Comparison of ENCODE assay signal across 8 cellular contexts in the genomic region with DNA sequence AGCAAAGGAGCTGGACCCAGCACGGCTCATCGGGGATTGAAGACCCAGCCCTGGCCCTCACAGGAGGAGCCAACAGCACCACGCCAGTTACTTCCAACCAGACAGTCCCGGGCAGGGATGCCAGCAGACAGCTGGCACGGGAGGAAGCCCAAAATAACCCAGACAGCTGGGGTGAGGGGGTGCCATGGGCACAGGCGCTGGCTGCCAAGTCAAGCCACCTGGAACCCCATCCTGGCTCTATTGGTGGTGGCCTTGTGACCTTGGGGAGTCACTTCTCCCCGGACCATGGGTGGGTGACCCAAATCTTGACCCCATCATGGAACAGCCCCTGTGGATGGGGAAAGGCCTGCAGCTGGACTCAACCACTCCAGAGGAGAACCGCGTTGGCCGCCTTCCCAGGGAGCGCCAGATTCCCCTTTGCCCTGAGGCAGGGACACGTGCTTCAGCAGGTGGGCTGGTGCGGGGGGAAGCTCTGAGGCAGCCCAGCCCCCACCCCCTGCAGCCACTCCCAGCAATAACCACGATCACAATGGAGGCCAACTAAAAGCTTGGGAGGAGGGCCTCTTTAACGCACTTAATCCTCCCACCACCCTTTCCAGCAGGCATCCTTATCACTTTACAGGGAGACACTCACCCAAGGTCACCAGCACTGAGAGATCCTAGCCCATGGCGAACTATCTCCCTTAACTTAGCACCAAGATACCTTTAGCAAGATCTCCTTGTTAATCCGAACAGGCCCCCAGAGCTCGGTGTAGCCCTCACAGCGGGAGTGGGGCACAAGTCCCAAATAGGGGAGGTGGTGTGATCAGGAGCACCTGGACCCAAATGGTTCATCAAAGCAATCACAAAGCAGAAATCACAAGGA. TPM values are rescaled to one million over a fixed set of nuclear protein-coding genes. Genes with fewer than 3 reads are reported as not detected.
DNase-seq lines count a peak whose midpoint lies in the region; ATAC-seq and TF ChIP-seq lines count a peak whose summit lies in the region.

No MANE protein-coding gene starts in this region.

- H3K27ac ChIP-seq in right lobe of liver (peak overlapping the region; percentile 56 to 100 (median 100)), substantia nigra (ENCODE audit: low read depth, low read length, poor library complexity, severe bottlenecking) (peak overlapping the region; percentile 75)

- H3K4me1 ChIP-seq in right lobe of liver, result peaks cover 0 to 56% (median 13%) of the 10 kb centered on the region in 4 donors

- peak; percentile 74 for DNase-seq in DMS53 (lab: John Stamatoyannopoulos, UW)
- DNase-seq in DMS53 treated with DMSO at 0.1 percent for 48 hours (lab: John Stamatoyannopoulos, UW; ENCODE audit: unreplicated experiment), result no peak
- DNase-seq in NCI-H82 treated with DMSO at 0.1 percent for 48 hours (lab: John Stamatoyannopoulos, UW; ENCODE audit: unreplicated experiment), result peak; percentile 92
- DNase-seq in chondrocyte (ENCODE audit: low spot score), result no peak
- peak; percentile 90 to 94 (median 94) for DNase-seq in right lobe of liver
- peak in 44 of 49 donors; percentile 16 to 95 (median 53) for DNase-seq in substantia nigra (lab: John Stamatoyannopoulos, UW)
- DNase-seq in stimulated activated CD4-positive, alpha-beta T cell treated with anti-CD3 and anti-CD28 coated beads, Interleukin-4, amount 100 ng/mL, for 1 hour, result no peak

- TF ChIP-seq CTCF in chondrocyte (IDR thresholded peaks at IDR 0.05) (no peak), right lobe of liver (IDR thresholded peaks at IDR 0.05) (no peak)

- H3K36me3 ChIP-seq in right lobe of liver, result peaks cover 0 to 4% (median 0%) of the 10 kb centered on the region in 4 donors

- no peaks in the 10 kb centered on the region for H3K9me3 Mint-ChIP-seq in chondrocyte (ENCODE audit: low read depth)

- 42% methylated on average over 6 of the region's 19 CpGs for WGBS in right lobe of liver (ENCODE audit: insufficient coverage, low coverage, low lambda C conversion rate, missing lambda C conversion rate)

- no peak for TF ChIP-seq POLR2A in right lobe of liver (IDR thresholded peaks at IDR 0.05)

- intact Hi-C loops in right lobe of liver (cut with DNase I), result no loop called here

- peaks cover 57% of the 10 kb centered on the region for H3K4me1 Mint-ChIP-seq in chondrocyte (ENCODE audit: low read depth)

- H3K36me3 Mint-ChIP-seq in chondrocyte (ENCODE audit: low read depth), result peaks cover 5% of the 10 kb centered on the region

- peak overlapping the region; percentile 99 for H3K27ac Mint-ChIP-seq in chondrocyte (ENCODE audit: unreplicated experiment)

- ATAC-seq in right lobe of liver, result peak; percentile 1 to 18 (median 2)
- no peak for ATAC-seq in GM18520 (IDR thresholded peaks at IDR 0.05; ENCODE audit: unreplicated experiment)

- H3K27me3 Mint-ChIP-seq in chondrocyte (ENCODE audit: low read depth), result no peaks in the 10 kb centered on the region

- H3K9me3 ChIP-seq in right lobe of liver, result no peaks in the 10 kb centered on the region

- H3K4me3 ChIP-seq in right lobe of liver, result peak overlapping the region; percentile 53 to 67 (median 65)

- H3K27me3 ChIP-seq in right lobe of liver, result no peaks in the 10 kb centered on the region

- H3K4me3 Mint-ChIP-seq in chondrocyte (ENCODE audit: unreplicated experiment), result peak overlapping the region; percentile 79

RNA-seq across cellular contexts. Expression of gene RHOF, which starts 4.7 kb away (rescaled TPM):
- total RNA-seq in chondrocyte, result 9.6 to 14.1 TPM (median 10.8 TPM) in 3 replicates
- total RNA-seq in right lobe of liver, result 10 to 100 TPM in 2 of 6 experiments, 1 to 10 TPM in 4; 3.7 to 16.2 (median 5.0) TPM

RNA-seq across cellular contexts. Expression of gene SETD1B, which starts 5.6 kb away (rescaled TPM):
- 18.8 to 19.7 TPM (median 19.4 TPM) in 3 replicates for total RNA-seq in chondrocyte
- 10 to 100 TPM in 3 of 6 experiments, 1 to 10 TPM in 3; 3.7 to 20.0 (median 9.3) TPM for total RNA-seq in right lobe of liver

Comparison
In these comparisons a context has a peak if more than half of its experiments do, and no peak if none do; other contexts are left out.
1. DNase-seq: peak in DMS53 (single experiment), NCI-H82 treated with DMSO at 0.1 percent for 48 hours (single experiment), right lobe of liver (3 of 3) and substantia nigra (44 of 49); none in DMS53 treated with DMSO at 0.1 percent for 48 hours (single experiment), chondrocyte (single experiment) and stimulated activated CD4-positive, alpha-beta T cell treated with anti-CD3 and anti-CD28 coated beads, Interleukin-4, amount 100 ng/mL, for 1 hour (single experiment).